24 cellular contexts compared by ENCODE assay signal in the genomic region with DNA sequence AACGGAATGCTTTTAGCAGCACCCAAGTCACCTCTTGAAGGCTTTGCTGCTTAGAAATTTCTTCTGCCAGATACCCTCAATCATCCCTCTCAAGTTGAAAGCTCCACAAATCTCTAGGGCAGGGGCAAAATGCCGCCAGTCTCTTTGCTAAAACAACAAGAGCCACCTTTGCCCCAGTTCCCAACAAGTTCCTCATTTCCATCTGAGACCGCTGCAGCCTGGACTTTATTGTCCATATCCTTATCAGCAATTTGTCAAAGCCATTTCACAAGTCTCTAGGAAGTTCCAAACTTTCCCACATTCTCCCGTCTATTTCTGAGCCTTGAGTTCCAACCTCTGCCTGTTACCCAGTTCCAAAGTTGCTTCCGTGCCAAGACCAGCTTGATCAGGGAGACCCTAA. TPM values are rescaled to one million over a fixed set of nuclear protein-coding genes. Genes with fewer than 3 reads are reported as not detected.
"Had no signal": no experiment of that assay in that cellular context is flagged by ENCODE, and none has a peak within 500 bp of the region (broad histone marks: within the 10 kb centered on the region; RNA-seq: fewer than 3 reads in every experiment).

No MANE protein-coding gene starts in this region.

- H3K4me1 Mint-ChIP-seq: activated CD4-positive, alpha-beta T cell treated with anti-CD3 and anti-CD28 coated beads for 36 hours; activated CD8-positive, alpha-beta memory T cell treated with anti-CD3 and anti-CD28 coated beads, Interleukin-2, amount 10 ng/mL, durations not matched to agents 7 days and 5 days had no signal

- H3K9me3 Mint-ChIP-seq: activated CD4-positive, alpha-beta memory T cell treated with anti-CD3 and anti-CD28 coated beads for 36 hours had no signal

- H3K9me3 ChIP-seq: colonic mucosa, thoracic aorta, upper lobe of left lung had no signal

- ATAC-seq: activated CD4-positive, alpha-beta T cell treated with anti-CD3 and anti-CD28 coated beads for 36 hours; activated CD8-positive, alpha-beta memory T cell treated with anti-CD3 and anti-CD28 coated beads, Interleukin-2, amount 10 ng/mL, durations not matched to agents 7 days and 5 days; left lobe of liver had no signal

- FAIRE-seq: frontal cortex, keratinocyte, TTC549 had no signal

- H3K4me3 Mint-ChIP-seq: activated CD4-positive, alpha-beta memory T cell treated with anti-CD3 and anti-CD28 coated beads for 36 hours; activated CD4-positive, alpha-beta T cell treated with anti-CD3 and anti-CD28 coated beads for 36 hours; activated CD8-positive, alpha-beta memory T cell treated with anti-CD3 and anti-CD28 coated beads, Interleukin-2, amount 10 ng/mL, durations not matched to agents 7 days and 5 days; nephron progenitor cell had no signal

- H3K27me3 Mint-ChIP-seq: activated CD4-positive, alpha-beta memory T cell treated with anti-CD3 and anti-CD28 coated beads for 36 hours; activated CD4-positive, alpha-beta T cell treated with anti-CD3 and anti-CD28 coated beads for 36 hours; activated CD8-positive, alpha-beta memory T cell treated with anti-CD3 and anti-CD28 coated beads, Interleukin-2, amount 10 ng/mL, durations not matched to agents 7 days and 5 days had no signal

- H3K27ac Mint-ChIP-seq: activated CD4-positive, alpha-beta memory T cell treated with anti-CD3 and anti-CD28 coated beads for 36 hours; activated CD8-positive, alpha-beta memory T cell treated with anti-CD3 and anti-CD28 coated beads, Interleukin-2, amount 10 ng/mL, durations not matched to agents 7 days and 5 days; nephron progenitor cell had no signal

- H3K4me3 ChIP-seq: colonic mucosa, thoracic aorta, upper lobe of left lung had no signal

- DNase-seq: activated CD4-positive, alpha-beta memory T cell treated with anti-CD3 and anti-CD28 coated beads for 36 hours; activated CD4-positive, alpha-beta T cell treated with anti-CD3 and anti-CD28 coated beads for 36 hours; activated CD8-positive, alpha-beta memory T cell treated with anti-CD3 and anti-CD28 coated beads, Interleukin-2, amount 10 ng/mL, durations not matched to agents 7 days and 5 days; activated T-cell treated with anti-CD3 and anti-CD28 coated beads, Interleukin-2, amount 50 U/mL, for 1 hour; anterior cingulate cortex; brain microvascular endothelial cell; central memory CD4-positive, alpha-beta T cell; colonic mucosa; hypothalamus; midbrain; nephron progenitor cell; stimulated activated CD4-positive, alpha-beta T cell treated with anti-CD3 and anti-CD28 coated beads, Interleukin-2, amount 100 ng/mL, for 24 hours; upper lobe of left lung had no signal

RNA-seq across cellular contexts. Expression of a gene that starts 29.5 kb away (rescaled TPM):
- total RNA-seq: myocyte had no signal

RNA-seq across cellular contexts. Expression of a gene that starts 45.1 kb away (rescaled TPM):
- total RNA-seq: activated CD4-positive, alpha-beta memory T cell treated with anti-CD3 and anti-CD28 coated beads for 36 hours; activated CD4-positive, alpha-beta T cell treated with anti-CD3 and anti-CD28 coated beads for 36 hours; activated CD8-positive, alpha-beta memory T cell treated with anti-CD3 and anti-CD28 coated beads, Interleukin-2, amount 10 ng/mL, durations not matched to agents 7 days and 5 days; left lobe of liver; lung microvascular endothelial cell; myocyte; omental fat pad; posterior vena cava; SK-MEL-5; T-helper 2 cell treated with Interferon-gamma antibody and Interleukin-4, amounts not matched to agents 100 ng/mL and 5 ng/mL, for 36 hours; thoracic aorta had no signal
